ENCODE assay signal across 18 cellular contexts in the genomic region with DNA sequence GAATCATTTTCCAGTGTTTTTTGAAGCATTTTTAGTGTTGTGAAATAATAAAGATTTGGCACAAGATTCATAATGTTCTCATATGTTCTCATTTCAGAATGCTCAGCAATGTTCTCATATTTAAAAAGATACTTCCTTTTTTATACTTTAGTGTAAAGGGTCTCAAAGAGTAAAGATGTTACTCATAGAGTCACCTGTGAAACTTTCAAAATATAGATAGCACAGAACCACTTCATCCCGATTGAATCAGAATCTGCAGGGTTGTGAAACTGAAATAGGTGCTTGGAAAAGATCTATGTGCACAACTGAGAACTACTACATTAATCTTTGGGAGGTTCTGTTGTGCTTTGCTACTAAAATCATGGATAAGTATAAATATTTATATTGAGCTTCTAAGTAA.
DNase-seq lines count a peak whose midpoint lies in the region; ATAC-seq, FAIRE-seq and TF ChIP-seq lines count a peak whose summit lies in the region.
"Had no signal": no experiment of that assay in that cellular context is flagged by ENCODE, and none has a peak within 500 bp of the region (broad histone marks: within the 10 kb centered on the region; RNA-seq: fewer than 3 reads in every experiment).

No MANE protein-coding gene starts in this region.

- TF ChIP-seq POLR2A in GM12878 (IDR thresholded peaks at IDR 0.05; ENCODE audit: low read depth, low read length) = no peak

- H3K9ac ChIP-seq in GM12878 (ENCODE audit: control insufficient read depth, insufficient read depth, low read length) = no peak overlapping the region; the same call in 1 of the 2 replicates

- peaks cover 14% of the 10 kb centered on the region for H3K4me1 ChIP-seq in GM12878 (ENCODE audit: control insufficient read depth, insufficient read depth, low read length)
- H3K4me1 ChIP-seq: BE2C had no signal

- no peaks in the 10 kb centered on the region for H3K79me2 ChIP-seq in GM12878 (ENCODE audit: control insufficient read depth, insufficient read depth, low read length)

- peak overlapping the region; percentile 66 for H3K27ac ChIP-seq in GM12878 (ENCODE audit: control insufficient read depth, insufficient read depth)

- ATAC-seq in GM19328 (IDR thresholded peaks at IDR 0.05; ENCODE audit: unreplicated experiment) (peak; percentile 44), HG02610 (IDR thresholded peaks at IDR 0.05; ENCODE audit: unreplicated experiment) (peak; percentile 66), HG03342 (IDR thresholded peaks at IDR 0.05; ENCODE audit: unreplicated experiment) (peak; percentile 52), GM12878 (peak; percentile 69), HG03139 (IDR thresholded peaks at IDR 0.05; ENCODE audit: unreplicated experiment) (no peak)

- no peak for FAIRE-seq in GM12878 (lab: Jason Lieb, UNC)

- BruUV-seq in GM12878 (replicated peaks; lab: Mats Ljungman, UMichigan) = no TSS peak

- no peaks in the 10 kb centered on the region for H3K36me3 ChIP-seq in GM12878 (ENCODE audit: control insufficient read depth in 2 of 2, insufficient read depth in 2 of 2, low read length in 1 of 2)
- H3K36me3 ChIP-seq: BE2C, tibial nerve had no signal

- H3K4me3 ChIP-seq in GM12878 = no peak overlapping the region
- H3K4me3 ChIP-seq: tibial nerve had no signal

- H3K9me3 ChIP-seq in GM12878 (replicated peaks; ENCODE audit: control insufficient read depth, insufficient read depth, low read length) = no peaks in the 10 kb centered on the region
- H3K9me3 ChIP-seq: tibial nerve had no signal

- no peak for TF ChIP-seq EP300 in GM12878 (IDR thresholded peaks at IDR 0.05; ENCODE audit: borderline replicate concordance in 1 of 2, control insufficient read depth in 1 of 2, low read depth in 2 of 2, low read length in 2 of 2)

- no peaks in the 10 kb centered on the region for H3K27me3 Mint-ChIP-seq in activated CD4-positive, alpha-beta T cell treated with anti-CD3 and anti-CD28 coated beads, Interleukin-2, amount 10 ng/mL, durations not matched to agents 24 days and 14 days
- H3K27me3 Mint-ChIP-seq: stimulated activated memory B cell treated with anti-CD40 and anti-IgM and Interleukin-4, amounts not matched to agents 10 μg/mL and 1 μg/mL and 100 μg/mL, for 72 hours had no signal

- intact Hi-C loops in GM12878 (cut with micrococcal nuclease; ENCODE audit: unreplicated experiment) = no loop called here
- intact Hi-C loops in activated CD4-positive, alpha-beta T cell treated with anti-CD3 and anti-CD28 coated beads, Interleukin-2, amount 10 ng/mL, durations not matched to agents 24 days and 14 days (cut with micrococcal nuclease) = no loop called here

- no peaks in the 10 kb centered on the region for H3K36me3 Mint-ChIP-seq in activated CD4-positive, alpha-beta T cell treated with anti-CD3 and anti-CD28 coated beads, Interleukin-2, amount 10 ng/mL, durations not matched to agents 24 days and 14 days (ENCODE audit: low read depth)
- H3K36me3 Mint-ChIP-seq: stimulated activated memory B cell treated with anti-CD40 and anti-IgM and Interleukin-4, amounts not matched to agents 10 μg/mL and 1 μg/mL and 100 μg/mL, for 72 hours had no signal

- H3K4me1 Mint-ChIP-seq in activated CD4-positive, alpha-beta T cell treated with anti-CD3 and anti-CD28 coated beads, Interleukin-2, amount 10 ng/mL, durations not matched to agents 24 days and 14 days = peaks cover 8% of the 10 kb centered on the region
- H3K4me1 Mint-ChIP-seq: nephron had no signal

- H3K27me3 ChIP-seq in GM12878 (replicated peaks in 1 of 2; ENCODE audit: control insufficient read depth in 2 of 2, insufficient read depth in 2 of 2, low read length in 1 of 2) = no peaks in the 10 kb centered on the region
- H3K27me3 ChIP-seq: BE2C, tibial nerve had no signal

- no peak overlapping the region for H3K27ac Mint-ChIP-seq in activated CD4-positive, alpha-beta T cell treated with anti-CD3 and anti-CD28 coated beads, Interleukin-2, amount 10 ng/mL, durations not matched to agents 24 days and 14 days
- H3K27ac Mint-ChIP-seq: activated T-helper 2 cell treated with anti-CD3 and anti-CD28 coated beads, Interferon-gamma antibody, Interleukin-2, Interleukin-4, amounts not matched to agents 10 μg/mL and 5 μg/mL and 100 μg/mL, durations not matched to agents 14 hours and 24 hours and 36 hours; nephron had no signal

- POLR2A ChIA-PET in GM12878 (lab: Charles Lee) = no interaction called here

- H3K4me2 ChIP-seq in GM12878 (ENCODE audit: control insufficient read depth, insufficient read depth) = peak overlapping the region; percentile 80; the same call in 1 of the 2 replicates

- H3K4me3 Mint-ChIP-seq in activated CD4-positive, alpha-beta T cell treated with anti-CD3 and anti-CD28 coated beads, Interleukin-2, amount 10 ng/mL, durations not matched to agents 24 days and 14 days = no peak overlapping the region
- H3K4me3 Mint-ChIP-seq: HFFc6; nephron; stimulated activated memory B cell treated with anti-CD40 and anti-IgM and Interleukin-4, amounts not matched to agents 10 μg/mL and 1 μg/mL and 100 μg/mL, for 72 hours had no signal

- in situ Hi-C loops in GM12878 (cut with MboI) = no loop called here

- DNase-seq in GM12878 (ENCODE audit: low read depth, low spot score) = no peak
- no peak for DNase-seq in NCI-H1417 treated with DMSO at 0.1 percent for 48 hours (lab: John Stamatoyannopoulos, UW)
- DNase-seq in activated CD4-positive, alpha-beta T cell treated with anti-CD3 and anti-CD28 coated beads, Interleukin-2, amount 10 ng/mL, durations not matched to agents 24 days and 14 days = no peak
- DNase-seq: BE2C, Calu3, caudate nucleus, HFFc6, hypothalamus, KG1, T-helper 1 cell had no signal

- SMC1A ChIA-PET in GM12878 (lab: Charles Lee; ENCODE audit: uncharacterized antibody, unreplicated experiment) = no interaction called here

- CTCF ChIA-PET in GM12878 (lab: Yijun Ruan, JAX) = no interaction called here

- no peak for TF ChIP-seq RAD21 in GM12878 (IDR thresholded peaks at IDR 0.05; ENCODE audit: insufficient read depth, low read depth, low read length)

- no peak for TF ChIP-seq CTCF in GM12878 (IDR thresholded peaks at IDR 0.05 in 2 of 3, conservative IDR thresholded peaks at IDR 0.05 in 1 of 3; ENCODE audit: control insufficient read depth in 2 of 3, extremely low read depth in 1 of 3, insufficient read depth in 1 of 3, low read depth in 3 of 3, low read length in 3 of 3)

- 0% methylated on average over 1 of the region's 1 CpG for WGBS in GM12878 (ENCODE audit: insufficient coverage, insufficient replicate concordance, low lambda C conversion rate, missing lambda C conversion rate)

- H3K9me3 Mint-ChIP-seq in activated CD4-positive, alpha-beta T cell treated with anti-CD3 and anti-CD28 coated beads, Interleukin-2, amount 10 ng/mL, durations not matched to agents 24 days and 14 days = peaks cover 3% of the 10 kb centered on the region
- H3K9me3 Mint-ChIP-seq: activated T-helper 2 cell treated with anti-CD3 and anti-CD28 coated beads, Interferon-gamma antibody, Interleukin-2, Interleukin-4, amounts not matched to agents 10 μg/mL and 5 μg/mL and 100 μg/mL, durations not matched to agents 14 hours and 24 hours and 36 hours; HFFc6; nephron; stimulated activated memory B cell treated with anti-CD40 and anti-IgM and Interleukin-4, amounts not matched to agents 10 μg/mL and 1 μg/mL and 100 μg/mL, for 72 hours had no signal

- peak overlapping the region; percentile 2; the same call in 1 of the 2 replicates for H2AFZ ChIP-seq in GM12878 (ENCODE audit: control insufficient read depth, low read depth, low read length)

- RAD21 ChIA-PET in GM12878 (lab: Charles Lee; ENCODE audit: unreplicated experiment) = no interaction called here

- H4K20me1 ChIP-seq in GM12878 (ENCODE audit: control insufficient read depth, insufficient read depth) = no peaks in the 10 kb centered on the region

TF ChIP-seq in GM12878, 131 proteins besides CTCF, POLR2A, EP300 and RAD21:
- TF ChIP-seq, protein P1, sequence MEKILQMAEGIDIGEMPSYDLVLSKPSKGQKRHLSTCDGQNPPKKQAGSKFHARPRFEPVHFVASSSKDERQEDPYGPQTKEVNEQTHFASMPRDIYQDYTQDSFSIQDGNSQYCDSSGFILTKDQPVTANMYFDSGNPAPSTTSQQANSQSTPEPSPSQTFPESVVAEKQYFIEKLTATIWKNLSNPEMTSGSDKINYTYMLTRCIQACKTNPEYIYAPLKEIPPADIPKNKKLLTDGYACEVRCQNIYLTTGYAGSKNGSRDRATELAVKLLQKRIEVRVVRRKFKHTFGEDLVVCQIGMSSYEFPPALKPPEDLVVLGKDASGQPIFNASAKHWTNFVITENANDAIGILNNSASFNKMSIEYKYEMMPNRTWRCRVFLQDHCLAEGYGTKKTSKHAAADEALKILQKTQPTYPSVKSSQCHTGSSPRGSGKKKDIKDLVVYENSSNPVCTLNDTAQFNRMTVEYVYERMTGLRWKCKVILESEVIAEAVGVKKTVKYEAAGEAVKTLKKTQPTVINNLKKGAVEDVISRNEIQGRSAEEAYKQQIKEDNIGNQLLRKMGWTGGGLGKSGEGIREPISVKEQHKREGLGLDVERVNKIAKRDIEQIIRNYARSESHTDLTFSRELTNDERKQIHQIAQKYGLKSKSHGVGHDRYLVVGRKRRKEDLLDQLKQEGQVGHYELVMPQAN (conservative IDR thresholded peaks at IDR 0.05) = no peak
- TF ChIP-seq, protein P2, sequence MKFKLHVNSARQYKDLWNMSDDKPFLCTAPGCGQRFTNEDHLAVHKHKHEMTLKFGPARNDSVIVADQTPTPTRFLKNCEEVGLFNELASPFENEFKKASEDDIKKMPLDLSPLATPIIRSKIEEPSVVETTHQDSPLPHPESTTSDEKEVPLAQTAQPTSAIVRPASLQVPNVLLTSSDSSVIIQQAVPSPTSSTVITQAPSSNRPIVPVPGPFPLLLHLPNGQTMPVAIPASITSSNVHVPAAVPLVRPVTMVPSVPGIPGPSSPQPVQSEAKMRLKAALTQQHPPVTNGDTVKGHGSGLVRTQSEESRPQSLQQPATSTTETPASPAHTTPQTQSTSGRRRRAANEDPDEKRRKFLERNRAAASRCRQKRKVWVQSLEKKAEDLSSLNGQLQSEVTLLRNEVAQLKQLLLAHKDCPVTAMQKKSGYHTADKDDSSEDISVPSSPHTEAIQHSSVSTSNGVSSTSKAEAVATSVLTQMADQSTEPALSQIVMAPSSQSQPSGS (IDR thresholded peaks at IDR 0.05; ENCODE audit: low read length) = 0 out of 2 replicates have a peak, but pooled peaks have one; percentile 11
- peak; percentile 37; the same call in 1 of the 2 replicates for TF ChIP-seq JUNB (IDR thresholded peaks at IDR 0.05)
